In genomic region chr13:50631041-50631440, GRCh38 we compare ENCODE assay signal across 15 cellular contexts.
DNase-seq lines count a peak whose midpoint lies in the region; ATAC-seq, FAIRE-seq and TF ChIP-seq lines count a peak whose summit lies in the region.
"Had no signal": no experiment of that assay in that cellular context is flagged by ENCODE, and none has a peak within 500 bp of the region (broad histone marks: within the 10 kb centered on the region; RNA-seq: fewer than 3 reads in every experiment).

No MANE protein-coding gene starts in this region.

- H3K27me3 Mint-ChIP-seq in HFFc6 (ENCODE audit: insufficient read depth): peaks cover 28% of the 10 kb centered on the region
- H3K27me3 Mint-ChIP-seq: IgD-negative memory B cell had no signal

- no peaks in the 10 kb centered on the region for H4K20me1 ChIP-seq in endothelial cell of umbilical vein (replicated peaks; ENCODE audit: control insufficient read depth, extremely low read depth, insufficient read depth, low read length)

- no peaks in the 10 kb centered on the region for H3K79me2 ChIP-seq in endothelial cell of umbilical vein (ENCODE audit: control insufficient read depth, insufficient read depth, low read length)

- CTCF ChIA-PET in endothelial cell of umbilical vein (lab: Charles Lee): interaction anchor here (1.0 kb wide), 1 partner anchor 170 kb away, joined by 3 read pairs; no protein-coding TSS in a partner anchor

- H3K4me3 ChIP-seq in endothelial cell of umbilical vein (replicated peaks in 1 of 3; ENCODE audit: insufficient read depth in 1 of 3, low read depth in 1 of 3, low read length in 3 of 3): no peak overlapping the region
- H3K4me3 ChIP-seq: GM23338 had no signal

- dilution Hi-C loops in endothelial cell of umbilical vein (cut with MboI; ENCODE audit: extremely low pct_ligation_motif_present, low sequenced_read_pairs): no loop called here

- H3K36me3 ChIP-seq in endothelial cell of umbilical vein (ENCODE audit: control insufficient read depth in 2 of 2, extremely low read depth in 1 of 2, insufficient read depth in 2 of 2, low read length in 2 of 2): no peaks in the 10 kb centered on the region

- H3K9me3 ChIP-seq in endothelial cell of umbilical vein (replicated peaks; ENCODE audit: control insufficient read depth, insufficient read depth, low read length): no peaks in the 10 kb centered on the region

- no peaks in the 10 kb centered on the region for H3K4me1 ChIP-seq in endothelial cell of umbilical vein (ENCODE audit: control insufficient read depth, extremely low read depth, insufficient read depth, low read length)

- peak overlapping the region; percentile 4 for H3K4me2 ChIP-seq in endothelial cell of umbilical vein (ENCODE audit: insufficient read depth, low read length)
- H3K4me2 ChIP-seq: GM23338 had no signal

- no peaks in the 10 kb centered on the region for H3K36me3 Mint-ChIP-seq in HFFc6 (ENCODE audit: low read depth)
- H3K36me3 Mint-ChIP-seq: CD8-positive, alpha-beta T cell; IgD-negative memory B cell had no signal

- ATAC-seq in GM18511 (IDR thresholded peaks at IDR 0.05; ENCODE audit: unreplicated experiment): no peak
- ATAC-seq: CD8-positive, alpha-beta T cell; GM23338 had no signal

- H2AFZ ChIP-seq in endothelial cell of umbilical vein (ENCODE audit: low read depth, low read length): no peak overlapping the region
- H2AFZ ChIP-seq: GM23338 had no signal

- H3K27ac ChIP-seq in endothelial cell of umbilical vein (ENCODE audit: insufficient read depth, low read depth, low read length): no peak overlapping the region

- peak; percentile 62 for FAIRE-seq in endothelial cell of umbilical vein (lab: Jason Lieb, UNC)

- no peak overlapping the region for H3K27ac Mint-ChIP-seq in HFFc6
- H3K27ac Mint-ChIP-seq: CD8-positive, alpha-beta T cell; GM23338 had no signal

- H3K9me1 ChIP-seq in endothelial cell of umbilical vein (replicated peaks; ENCODE audit: control insufficient read depth, extremely low read depth, insufficient read depth, low read length): no peaks in the 10 kb centered on the region

- POLR2A ChIA-PET in endothelial cell of umbilical vein (lab: Charles Lee): no interaction called here

- intact Hi-C loops in endothelial cell of umbilical vein (cut with micrococcal nuclease): no loop called here

- in situ Hi-C loops in G401 (cut with HindIII; ENCODE audit: low sequenced_read_pairs): no loop called here

- no peaks in the 10 kb centered on the region for H3K9me3 Mint-ChIP-seq in HFFc6
- H3K9me3 Mint-ChIP-seq: CD8-positive, alpha-beta T cell; GM23338 had no signal

- TF ChIP-seq CTCF in endothelial cell of umbilical vein (IDR thresholded peaks at IDR 0.05; ENCODE audit: extremely low read depth in 1 of 2, insufficient read depth in 1 of 2, low read depth in 1 of 2, low read length in 2 of 2) (no peak), HFFc6 (IDR thresholded peaks at IDR 0.05) (no peak)

- DNase-seq in G401 (ENCODE audit: low spot score) (peak; percentile 64), NCI-H69 (lab: John Stamatoyannopoulos, UW) (peak; percentile 29), endothelial cell of umbilical vein (ENCODE audit: low read depth, low spot score) (peak; percentile 58), superior temporal gyrus (ENCODE audit: extremely low spot score) (peak; percentile 18), HFFc6 (no peak), GM19238 (ENCODE audit: insufficient read length, low spot score) (no peak)
- DNase-seq: ACHN; CD8-positive, alpha-beta T cell; COR-L47; H7; KG1 had no signal

- H3K4me1 Mint-ChIP-seq in HFFc6 (ENCODE audit: low read depth): peaks cover 7% of the 10 kb centered on the region

- BruUV-seq in endothelial cell of umbilical vein (replicated peaks; lab: Mats Ljungman, UMichigan): no TSS peak

- no peak overlapping the region for H3K9ac ChIP-seq in endothelial cell of umbilical vein (replicated peaks; ENCODE audit: extremely low read depth, insufficient read depth, low read length)

- H3K4me3 Mint-ChIP-seq in HFFc6: no peak overlapping the region
- H3K4me3 Mint-ChIP-seq: CD14-positive monocyte; CD8-positive, alpha-beta T cell; GM23338; IgD-negative memory B cell had no signal

- H3K27me3 ChIP-seq in endothelial cell of umbilical vein (ENCODE audit: control insufficient read depth in 2 of 2, insufficient read depth in 2 of 2, low read length in 2 of 2): no peaks in the 10 kb centered on the region

- no peak for TF ChIP-seq POLR2A in endothelial cell of umbilical vein (IDR thresholded peaks at IDR 0.05; ENCODE audit: low read depth, low read length)

TF ChIP-seq in endothelial cell of umbilical vein, 7 proteins besides CTCF, POLR2A, EP300 and RAD21:
- no peak for TF ChIP-seq JUN (IDR thresholded peaks at IDR 0.05; ENCODE audit: borderline replicate concordance, insufficient read depth, insufficient read length, low read depth)
- TF ChIP-seq POLR2AphosphoS5 (IDR thresholded peaks at IDR 0.05; ENCODE audit: insufficient read depth, low read depth, low read length): no peak
- TF ChIP-seq EZH2 (IDR thresholded peaks at IDR 0.05; ENCODE audit: borderline replicate concordance, low read depth, low read length, severe bottlenecking): no peak
- TF ChIP-seq MAX (IDR thresholded peaks at IDR 0.05; ENCODE audit: insufficient read depth, insufficient read length): no peak
- no peak for TF ChIP-seq FOS (IDR thresholded peaks at IDR 0.05; ENCODE audit: borderline replicate concordance, insufficient read depth, low read length)
- no peak for TF ChIP-seq MYC (IDR thresholded peaks at IDR 0.05; ENCODE audit: low read depth, low read length)
- TF ChIP-seq GATA2 (IDR thresholded peaks at IDR 0.05; ENCODE audit: insufficient read depth, insufficient read length, low read depth, low read length): no peak

Comparison
In these comparisons a context has a peak if more than half of its experiments do, and no peak if none do; other contexts are left out.
1. DNase-seq: peak in G401 (single experiment), NCI-H69 (single experiment), endothelial cell of umbilical vein (single experiment) and superior temporal gyrus (single experiment); none in HFFc6 (single experiment) and GM19238 (single experiment).